In genomic region chr9:128274245-128274644, GRCh38 we compare ENCODE assay signal across 9 cellular contexts. TPM values are rescaled to one million over a fixed set of nuclear protein-coding genes. Genes with fewer than 3 reads are reported as not detected.
A peak's percentile ranks its signal among the peaks of the same experiment; 100 is the strongest.
DNase-seq lines count a peak whose midpoint lies in the region; ATAC-seq, FAIRE-seq and TF ChIP-seq lines count a peak whose summit lies in the region.
"Had no signal": no experiment of that assay in that cellular context is flagged by ENCODE, and none has a peak within 500 bp of the region (broad histone marks: within the 10 kb centered on the region; RNA-seq: fewer than 3 reads in every experiment).

No MANE protein-coding gene starts in this region.

- H2AFZ ChIP-seq in HepG2 (ENCODE audit: low read length): no peak overlapping the region

- H3K36me3 ChIP-seq in HepG2 (replicated peaks in 1 of 2; ENCODE audit: control insufficient read depth in 1 of 2, insufficient read depth in 2 of 2, low read length in 2 of 2): peaks cover 8 to 28% of the 10 kb centered on the region in 2 experiments; a peak in 3 of 5 replicates
- H3K36me3 ChIP-seq in right lobe of liver: peaks cover 0 to 28% (median 8%) of the 10 kb centered on the region in 4 donors
- peaks cover 0 to 2% of the 10 kb centered on the region in 2 donors for H3K36me3 ChIP-seq in body of pancreas (replicated peaks in 1 of 2; ENCODE audit: insufficient read depth in 1 of 2, low read depth in 2 of 2)
- no peaks in the 10 kb centered on the region for H3K36me3 ChIP-seq in testis (ENCODE audit: low read depth, missing control alignments)

- H3K4me3 Mint-ChIP-seq in activated naive CD8-positive, alpha-beta T cell treated with anti-CD3 and anti-CD28 coated beads, Interleukin-2, amount 50 U/mL, for 24 hours: peak overlapping the region; percentile 97
- H3K4me3 Mint-ChIP-seq in memory B cell: peak overlapping the region; percentile 85

- H3K27ac Mint-ChIP-seq in activated naive CD8-positive, alpha-beta T cell treated with anti-CD3 and anti-CD28 coated beads, Interleukin-2, amount 50 U/mL, for 24 hours: no peak overlapping the region
- no peak overlapping the region for H3K27ac Mint-ChIP-seq in memory B cell

- peaks cover 29% of the 10 kb centered on the region for H3K4me1 ChIP-seq in HepG2 (ENCODE audit: insufficient read depth, low read length)
- peaks cover 0 to 19% (median 4%) of the 10 kb centered on the region in 4 donors for H3K4me1 ChIP-seq in right lobe of liver
- H3K4me1 ChIP-seq in body of pancreas: peaks cover 28% of the 10 kb centered on the region
- H3K4me1 ChIP-seq in testis: peaks cover 7% of the 10 kb centered on the region

- 0 out of 2 replicates have a peak, but pooled peaks cover 5% of the 10 kb centered on the region for H4K20me1 ChIP-seq in HepG2 (ENCODE audit: insufficient read depth, low read length)

- intact Hi-C loops in HepG2 (cut with micrococcal nuclease; ENCODE audit: unreplicated experiment): no loop called here
- intact Hi-C loops in right lobe of liver (cut with DNase I): no loop called here
- intact Hi-C loops in body of pancreas (cut with DNase I): no loop called here
- intact Hi-C loops in testis (cut with DNase I; ENCODE audit: low total_unique reads): no loop called here

- TF ChIP-seq EP300 in HepG2 (IDR thresholded peaks at IDR 0.05; ENCODE audit: low read depth in 2 of 2, low read length in 2 of 2) (no peak), HepG2 (CRISPR knock-in tag; IDR thresholded peaks at IDR 0.05; ENCODE audit: borderline replicate concordance) (no peak)

- no peak for DNase-seq in HepG2 (ENCODE audit: low spot score)
- no peak for DNase-seq in right lobe of liver
- no peak for DNase-seq in activated naive CD8-positive, alpha-beta T cell treated with anti-CD3 and anti-CD28 coated beads, Interleukin-2, amount 50 U/mL, for 24 hours
- no peak for DNase-seq in memory B cell (ENCODE audit: low spot score in 2 of 2)
- DNase-seq in body of pancreas: no peak
- no peak for DNase-seq in testis
- no peak for DNase-seq in NCI-H146 treated with DMSO at 0.1 percent for 48 hours (lab: John Stamatoyannopoulos, UW; ENCODE audit: unreplicated experiment)

- no TSS peak for BruUV-seq in HepG2 (replicated peaks; lab: Mats Ljungman, UMichigan)

- H3K9me3 Mint-ChIP-seq in activated naive CD8-positive, alpha-beta T cell treated with anti-CD3 and anti-CD28 coated beads, Interleukin-2, amount 50 U/mL, for 24 hours: no peaks in the 10 kb centered on the region
- H3K9me3 Mint-ChIP-seq in memory B cell: no peaks in the 10 kb centered on the region
- H3K9me3 Mint-ChIP-seq: activated naive CD4-positive, alpha-beta T cell treated with anti-CD3 and anti-CD28 coated beads, Interleukin-2, amount 50 U/mL, for 72 hours had no signal

- in situ Hi-C loops in HepG2 (cut with HindIII; ENCODE audit: extremely low pct_ligation_motif_present, low pct_unique_long_range_greater_than_20kb): no loop called here

- H3K4me3 ChIP-seq in HepG2 (replicated peaks in 1 of 3; ENCODE audit: insufficient read depth in 1 of 3, low read depth in 2 of 3, low read length in 3 of 3) (peak overlapping the region; percentile 3 to 98 (median 96); a peak in 4 of 6 replicates), right lobe of liver (no peak overlapping the region), body of pancreas (no peak overlapping the region), testis (no peak overlapping the region)

- TF ChIP-seq RAD21 in HepG2 (CRISPR knock-in tag; IDR thresholded peaks at IDR 0.05): no peak

- peak overlapping the region; percentile 94 for H3K9ac ChIP-seq in HepG2 (ENCODE audit: insufficient read depth, low read depth, low read length)

- H3K27me3 ChIP-seq in HepG2 (ENCODE audit: control insufficient read depth in 1 of 2, insufficient read depth in 2 of 2, low read length in 2 of 2) (no peaks in the 10 kb centered on the region; a peak in 1 of 5 replicates), right lobe of liver (no peaks in the 10 kb centered on the region), body of pancreas (no peaks in the 10 kb centered on the region), testis (no peaks in the 10 kb centered on the region)

- H3K79me2 ChIP-seq in HepG2 (ENCODE audit: insufficient read depth, low read length): peaks cover 30% of the 10 kb centered on the region

- CTCF ChIA-PET in HepG2 (lab: Yijun Ruan, JAX; ENCODE audit: low intra/inter-chr PET ratio, low total read pairs): no interaction called here

- H3K4me2 ChIP-seq in HepG2 (ENCODE audit: low read depth, low read length): peak overlapping the region; percentile 85

- no peak for FAIRE-seq in HepG2 (lab: Jason Lieb, UNC)

- POLR2A ChIA-PET in HepG2 (lab: Yijun Ruan, JAX): interaction anchor here (1.0 kb wide), 1 partner anchor 67 kb away, joined by 3 read pairs; no protein-coding TSS in a partner anchor

- H3K27ac ChIP-seq in HepG2 (ENCODE audit: extremely low read length, insufficient read depth, low read length) (peak overlapping the region; percentile 85), right lobe of liver (no peak overlapping the region), body of pancreas (peak overlapping the region in 1 of 4 donors; percentile 86), testis (no peak overlapping the region)

- WGBS in HepG2 (ENCODE audit: low lambda C conversion rate): 48% methylated on average over 8 of the region's 8 CpGs
- 60% methylated on average over 8 of the region's 8 CpGs for WGBS in right lobe of liver (ENCODE audit: insufficient coverage, low coverage, low lambda C conversion rate, missing lambda C conversion rate)
- WGBS in body of pancreas, 2 donors: 49 to 54% methylated on average over 8 of the region's 8 CpGs
- 58 to 64% methylated on average over 8 of the region's 8 CpGs for WGBS in testis, 2 donors

- H3K27me3 Mint-ChIP-seq in activated naive CD8-positive, alpha-beta T cell treated with anti-CD3 and anti-CD28 coated beads, Interleukin-2, amount 50 U/mL, for 24 hours: peaks cover 5% of the 10 kb centered on the region
- no peaks in the 10 kb centered on the region for H3K27me3 Mint-ChIP-seq in memory B cell

- H3K9me3 ChIP-seq in HepG2 (ENCODE audit: low read length) (no peaks in the 10 kb centered on the region), right lobe of liver (no peaks in the 10 kb centered on the region), body of pancreas (no peaks in the 10 kb centered on the region), testis (no peaks in the 10 kb centered on the region)

- H3K36me3 Mint-ChIP-seq in activated naive CD8-positive, alpha-beta T cell treated with anti-CD3 and anti-CD28 coated beads, Interleukin-2, amount 50 U/mL, for 24 hours (ENCODE audit: low read depth): peaks cover 9% of the 10 kb centered on the region
- peaks cover 13% of the 10 kb centered on the region for H3K36me3 Mint-ChIP-seq in memory B cell

- ATAC-seq in HepG2 (no peak), right lobe of liver (no peak), memory B cell (ENCODE audit: low read depth) (no peak), HG03354 (IDR thresholded peaks at IDR 0.05; ENCODE audit: poor library complexity, severe bottlenecking, unreplicated experiment) (no peak), body of pancreas (no peak)
- ATAC-seq in activated naive CD8-positive, alpha-beta T cell treated with anti-CD3 and anti-CD28 coated beads, Interleukin-2, amount 50 U/mL, for 24 hours: no peak
- ATAC-seq: activated naive CD4-positive, alpha-beta T cell treated with anti-CD3 and anti-CD28 coated beads, Interleukin-2, amount 50 U/mL, for 72 hours had no signal

- no peak for TF ChIP-seq CTCF in HepG2 (CRISPR knock-in tag; IDR thresholded peaks at IDR 0.05)
- no peak for TF ChIP-seq CTCF in right lobe of liver (IDR thresholded peaks at IDR 0.05)
- no peak for TF ChIP-seq CTCF in body of pancreas (IDR thresholded peaks at IDR 0.05)
- no peak for TF ChIP-seq CTCF in testis (IDR thresholded peaks at IDR 0.05)

- peaks cover 40% of the 10 kb centered on the region for H3K4me1 Mint-ChIP-seq in activated naive CD8-positive, alpha-beta T cell treated with anti-CD3 and anti-CD28 coated beads, Interleukin-2, amount 50 U/mL, for 24 hours
- peaks cover 17% of the 10 kb centered on the region for H3K4me1 Mint-ChIP-seq in memory B cell

- TF ChIP-seq POLR2A in HepG2 (IDR thresholded peaks at IDR 0.05; ENCODE audit: insufficient read depth in 1 of 2, low read depth in 2 of 2, low read length in 2 of 2) (0 out of 4 replicates have a peak, but pooled peaks of 1 of the 2 experiments have one; percentile 30), right lobe of liver (IDR thresholded peaks at IDR 0.05) (no peak), body of pancreas (IDR thresholded peaks at IDR 0.05) (no peak), testis (IDR thresholded peaks at IDR 0.05) (no peak)

RNA-seq across cellular contexts. Expression of gene GOLGA2, which starts 1.6 kb away (rescaled TPM):
- total RNA-seq in HepG2 (2016; rRNA removed; fragmentation: Illumina TruSeq; extraction: Trizol) (35.4 and 45.8 TPM in 2 replicates), right lobe of liver (10 to 100 TPM; 25.0 to 53.0 (median 35.5) TPM), body of pancreas (100 to 1,000 TPM in 1 of 2 donors, 10 to 100 TPM in 1; 53.2 to 138 TPM), testis (100 to 1,000 TPM; 103 to 133 TPM)
- 6.4 and 8.4 TPM in 2 replicates for total RNA-seq in HepG2 (2016; cell fraction: cytosol; rRNA removed; fragmentation: Illumina TruSeq; extraction: Trizol; ENCODE audit: low read depth)
- total RNA-seq in HepG2 (2016; cell fraction: insoluble cytoplasmic fraction; rRNA removed; fragmentation: Illumina TruSeq; extraction: Trizol): 31.1 and 49.9 TPM in 2 replicates
- total RNA-seq in HepG2 (2016; cell fraction: membrane; rRNA removed; fragmentation: Illumina TruSeq; extraction: Trizol): 10.9 and 13.1 TPM in 2 replicates
- 42.8 and 46.0 TPM in 2 replicates for total RNA-seq in HepG2 (2016; cell fraction: nucleus; rRNA removed; fragmentation: Illumina TruSeq; extraction: Trizol)
- polyA plus RNA-seq in HepG2 (2011; rRNA removed) (43.0 and 45.3 TPM in 2 replicates), testis (ENCODE audit: insufficient read depth, low read depth, low replicate concordance) (79.8 TPM)
- 21.2 and 23.8 TPM in 2 replicates for polyA plus RNA-seq in HepG2 (2011; cell fraction: cytosol; rRNA removed)
- polyA plus RNA-seq in HepG2 (2011; cell fraction: nucleus; rRNA removed): 61.8 and 75.6 TPM in 2 replicates
- polyA plus RNA-seq in HepG2 (2012): 38.1 and 47.2 TPM in 2 replicates
- 2.0 and 2.7 TPM in 2 replicates for polyA plus RNA-seq in HepG2 (2016; cell fraction: cytosol; fragmentation: Illumina TruSeq; extraction: Trizol; ENCODE audit: low read depth)
- 30.5 and 39.7 TPM in 2 replicates for polyA plus RNA-seq in HepG2 (2016; cell fraction: insoluble cytoplasmic fraction; fragmentation: Illumina TruSeq; extraction: Trizol; ENCODE audit: low read depth)
- polyA plus RNA-seq in HepG2 (2016; cell fraction: membrane; fragmentation: Illumina TruSeq; extraction: Trizol; ENCODE audit: low read depth): 4.6 and 5.4 TPM in 2 replicates
- 113 and 115 TPM in 2 replicates for polyA plus RNA-seq in HepG2 (2016; cell fraction: nucleus; fragmentation: Illumina TruSeq; extraction: Trizol; ENCODE audit: insufficient read depth, low read depth)
- 35.4 and 37.7 TPM in 2 replicates for polyA minus RNA-seq in HepG2 (2011; rRNA and poly(A)+ RNA removed; ENCODE audit: low replicate concordance)
- 20.2 and 23.6 TPM in 2 replicates for polyA minus RNA-seq in HepG2 (2011; cell fraction: cytosol; rRNA and poly(A)+ RNA removed)
- 62.4 and 64.2 TPM in 2 replicates for polyA minus RNA-seq in HepG2 (2011; cell fraction: nucleus; rRNA and poly(A)+ RNA removed)

RNA-seq across cellular contexts. Expression of gene SWI5, which starts 1.8 kb away (rescaled TPM):
- total RNA-seq in HepG2 (2016; rRNA removed; fragmentation: Illumina TruSeq; extraction: Trizol): 39.2 and 46.5 TPM in 2 replicates
- 10.4 and 11.6 TPM in 2 replicates for total RNA-seq in HepG2 (2016; cell fraction: cytosol; rRNA removed; fragmentation: Illumina TruSeq; extraction: Trizol; ENCODE audit: low read depth)
- 42.5 and 47.8 TPM in 2 replicates for total RNA-seq in HepG2 (2016; cell fraction: insoluble cytoplasmic fraction; rRNA removed; fragmentation: Illumina TruSeq; extraction: Trizol)
- total RNA-seq in HepG2 (2016; cell fraction: membrane; rRNA removed; fragmentation: Illumina TruSeq; extraction: Trizol): 25.1 and 25.9 TPM in 2 replicates
- total RNA-seq in HepG2 (2016; cell fraction: nucleus; rRNA removed; fragmentation: Illumina TruSeq; extraction: Trizol): 15.1 and 18.1 TPM in 2 replicates
- 41.0 and 48.7 TPM in 2 replicates for polyA plus RNA-seq in HepG2 (2011; rRNA removed)
- polyA plus RNA-seq in HepG2 (2011; cell fraction: cytosol; rRNA removed): 45.9 and 57.9 TPM in 2 replicates
- 18.6 and 19.1 TPM in 2 replicates for polyA plus RNA-seq in HepG2 (2011; cell fraction: nucleus; rRNA removed)
- polyA plus RNA-seq in HepG2 (2012): 22.3 and 22.7 TPM in 2 replicates
- polyA plus RNA-seq in HepG2 (2016; cell fraction: cytosol; fragmentation: Illumina TruSeq; extraction: Trizol; ENCODE audit: low read depth): 16.0 and 21.0 TPM in 2 replicates
- polyA plus RNA-seq in HepG2 (2016; cell fraction: insoluble cytoplasmic fraction; fragmentation: Illumina TruSeq; extraction: Trizol; ENCODE audit: low read depth): 58.7 and 61.9 TPM in 2 replicates
- polyA plus RNA-seq in HepG2 (2016; cell fraction: membrane; fragmentation: Illumina TruSeq; extraction: Trizol; ENCODE audit: low read depth): 28.9 and 29.7 TPM in 2 replicates
- polyA plus RNA-seq in HepG2 (2016; cell fraction: nucleus; fragmentation: Illumina TruSeq; extraction: Trizol; ENCODE audit: insufficient read depth, low read depth): 30.7 and 35.4 TPM in 2 replicates
- 15.4 and 63.7 TPM in 2 replicates for polyA minus RNA-seq in HepG2 (2011; rRNA and poly(A)+ RNA removed; ENCODE audit: low replicate concordance)
- 4.9 and 5.7 TPM in 2 replicates for polyA minus RNA-seq in HepG2 (2011; cell fraction: cytosol; rRNA and poly(A)+ RNA removed)
- polyA minus RNA-seq in HepG2 (2011; cell fraction: nucleus; rRNA and poly(A)+ RNA removed): 6.8 and 9.6 TPM in 2 replicates
- total RNA-seq in right lobe of liver: 10 to 100 TPM; 10.8 to 17.3 (median 14.3) TPM
- 10 to 100 TPM; 14.5 to 20.1 TPM for total RNA-seq in body of pancreas
- 100 to 1,000 TPM in 1 of 2 donors, 10 to 100 TPM in 1; 69.3 to 131 TPM for total RNA-seq in testis
- polyA plus RNA-seq in testis (ENCODE audit: insufficient read depth, low read depth, low replicate concordance): 164 TPM

RNA-seq across cellular contexts. Expression of gene TRUB2, which starts 48.0 kb away (rescaled TPM):
- total RNA-seq in HepG2 (2016; rRNA removed; fragmentation: Illumina TruSeq; extraction: Trizol): 41.2 and 57.8 TPM in 2 replicates
- total RNA-seq in HepG2 (2016; cell fraction: cytosol; rRNA removed; fragmentation: Illumina TruSeq; extraction: Trizol; ENCODE audit: low read depth): 10.4 and 12.1 TPM in 2 replicates
- total RNA-seq in HepG2 (2016; cell fraction: insoluble cytoplasmic fraction; rRNA removed; fragmentation: Illumina TruSeq; extraction: Trizol): 45.4 and 61.4 TPM in 2 replicates
- total RNA-seq in HepG2 (2016; cell fraction: membrane; rRNA removed; fragmentation: Illumina TruSeq; extraction: Trizol): 14.0 and 15.7 TPM in 2 replicates
- 16.3 and 19.3 TPM in 2 replicates for total RNA-seq in HepG2 (2016; cell fraction: nucleus; rRNA removed; fragmentation: Illumina TruSeq; extraction: Trizol)
- 22.3 and 26.5 TPM in 2 replicates for polyA plus RNA-seq in HepG2 (2011; rRNA removed)
- polyA plus RNA-seq in HepG2 (2011; cell fraction: cytosol; rRNA removed): 15.5 and 18.8 TPM in 2 replicates
- polyA plus RNA-seq in HepG2 (2011; cell fraction: nucleus; rRNA removed): 10.4 and 11.9 TPM in 2 replicates
- polyA plus RNA-seq in HepG2 (2012): 17.0 and 18.3 TPM in 2 replicates
- 8.5 and 10.6 TPM in 2 replicates for polyA plus RNA-seq in HepG2 (2016; cell fraction: cytosol; fragmentation: Illumina TruSeq; extraction: Trizol; ENCODE audit: low read depth)
- 47.4 and 47.7 TPM in 2 replicates for polyA plus RNA-seq in HepG2 (2016; cell fraction: insoluble cytoplasmic fraction; fragmentation: Illumina TruSeq; extraction: Trizol; ENCODE audit: low read depth)
- 9.1 and 10.5 TPM in 2 replicates for polyA plus RNA-seq in HepG2 (2016; cell fraction: membrane; fragmentation: Illumina TruSeq; extraction: Trizol; ENCODE audit: low read depth)
- polyA plus RNA-seq in HepG2 (2016; cell fraction: nucleus; fragmentation: Illumina TruSeq; extraction: Trizol; ENCODE audit: insufficient read depth, low read depth): 23.3 and 26.5 TPM in 2 replicates
- polyA minus RNA-seq in HepG2 (2011; rRNA and poly(A)+ RNA removed; ENCODE audit: low replicate concordance): 28.6 and 113 TPM in 2 replicates
- 18.2 and 21.4 TPM in 2 replicates for polyA minus RNA-seq in HepG2 (2011; cell fraction: cytosol; rRNA and poly(A)+ RNA removed)
- 12.0 and 13.4 TPM in 2 replicates for polyA minus RNA-seq in HepG2 (2011; cell fraction: nucleus; rRNA and poly(A)+ RNA removed)
- 10 to 100 TPM; 16.7 to 35.5 (median 24.5) TPM for total RNA-seq in right lobe of liver
- 10 to 100 TPM in 1 of 2 donors, 1 to 10 TPM in 1; 6.3 to 11.4 TPM for total RNA-seq in body of pancreas
- total RNA-seq in testis: 10 to 100 TPM; 14.6 to 15.0 TPM
- 29.7 TPM for polyA plus RNA-seq in testis (ENCODE audit: insufficient read depth, low read depth, low replicate concordance)

RNA-seq across cellular contexts. Expression of gene COQ4, which starts 48.4 kb away (rescaled TPM):
- total RNA-seq in HepG2 (2016; rRNA removed; fragmentation: Illumina TruSeq; extraction: Trizol): 16.2 and 26.1 TPM in 2 replicates
- 11.9 and 18.5 TPM in 2 replicates for total RNA-seq in HepG2 (2016; cell fraction: cytosol; rRNA removed; fragmentation: Illumina TruSeq; extraction: Trizol; ENCODE audit: low read depth)
- 14.1 and 27.2 TPM in 2 replicates for total RNA-seq in HepG2 (2016; cell fraction: insoluble cytoplasmic fraction; rRNA removed; fragmentation: Illumina TruSeq; extraction: Trizol)
- total RNA-seq in HepG2 (2016; cell fraction: membrane; rRNA removed; fragmentation: Illumina TruSeq; extraction: Trizol): 20.4 and 27.0 TPM in 2 replicates
- total RNA-seq in HepG2 (2016; cell fraction: nucleus; rRNA removed; fragmentation: Illumina TruSeq; extraction: Trizol): 19.9 and 21.8 TPM in 2 replicates
- 36.0 and 37.5 TPM in 2 replicates for polyA plus RNA-seq in HepG2 (2011; rRNA removed)
- polyA plus RNA-seq in HepG2 (2011; cell fraction: cytosol; rRNA removed): 22.7 and 32.6 TPM in 2 replicates
- polyA plus RNA-seq in HepG2 (2011; cell fraction: nucleus; rRNA removed): 80.9 and 82.1 TPM in 2 replicates
- polyA plus RNA-seq in HepG2 (2012): 17.6 and 19.0 TPM in 2 replicates
- polyA plus RNA-seq in HepG2 (2016; cell fraction: cytosol; fragmentation: Illumina TruSeq; extraction: Trizol; ENCODE audit: low read depth): 18.0 and 23.7 TPM in 2 replicates
- 17.7 and 21.6 TPM in 2 replicates for polyA plus RNA-seq in HepG2 (2016; cell fraction: insoluble cytoplasmic fraction; fragmentation: Illumina TruSeq; extraction: Trizol; ENCODE audit: low read depth)
- 21.8 and 28.2 TPM in 2 replicates for polyA plus RNA-seq in HepG2 (2016; cell fraction: membrane; fragmentation: Illumina TruSeq; extraction: Trizol; ENCODE audit: low read depth)
- 60.0 and 62.1 TPM in 2 replicates for polyA plus RNA-seq in HepG2 (2016; cell fraction: nucleus; fragmentation: Illumina TruSeq; extraction: Trizol; ENCODE audit: insufficient read depth, low read depth)
- polyA minus RNA-seq in HepG2 (2011; rRNA and poly(A)+ RNA removed; ENCODE audit: low replicate concordance): 45.1 and 143 TPM in 2 replicates
- 10.4 and 12.0 TPM in 2 replicates for polyA minus RNA-seq in HepG2 (2011; cell fraction: cytosol; rRNA and poly(A)+ RNA removed)
- polyA minus RNA-seq in HepG2 (2011; cell fraction: nucleus; rRNA and poly(A)+ RNA removed): 38.2 and 49.6 TPM in 2 replicates
- total RNA-seq in right lobe of liver: 10 to 100 TPM; 22.3 to 67.5 (median 30.3) TPM
- total RNA-seq in body of pancreas: 10 to 100 TPM; 37.4 to 89.7 TPM
- 10 to 100 TPM; 54.9 to 65.0 TPM for total RNA-seq in testis
- 50.9 TPM for polyA plus RNA-seq in testis (ENCODE audit: insufficient read depth, low read depth, low replicate concordance)

Comparison
In these comparisons a context has a peak if more than half of its experiments do, and no peak if none do; other contexts are left out.
1. H3K4me3 ChIP-seq: peak in HepG2 (3 of 3); none in right lobe of liver (0 of 3), body of pancreas (0 of 2) and testis (0 of 2).